Comparison of ENCODE assay signal across 8 cellular contexts in the genomic region with DNA sequence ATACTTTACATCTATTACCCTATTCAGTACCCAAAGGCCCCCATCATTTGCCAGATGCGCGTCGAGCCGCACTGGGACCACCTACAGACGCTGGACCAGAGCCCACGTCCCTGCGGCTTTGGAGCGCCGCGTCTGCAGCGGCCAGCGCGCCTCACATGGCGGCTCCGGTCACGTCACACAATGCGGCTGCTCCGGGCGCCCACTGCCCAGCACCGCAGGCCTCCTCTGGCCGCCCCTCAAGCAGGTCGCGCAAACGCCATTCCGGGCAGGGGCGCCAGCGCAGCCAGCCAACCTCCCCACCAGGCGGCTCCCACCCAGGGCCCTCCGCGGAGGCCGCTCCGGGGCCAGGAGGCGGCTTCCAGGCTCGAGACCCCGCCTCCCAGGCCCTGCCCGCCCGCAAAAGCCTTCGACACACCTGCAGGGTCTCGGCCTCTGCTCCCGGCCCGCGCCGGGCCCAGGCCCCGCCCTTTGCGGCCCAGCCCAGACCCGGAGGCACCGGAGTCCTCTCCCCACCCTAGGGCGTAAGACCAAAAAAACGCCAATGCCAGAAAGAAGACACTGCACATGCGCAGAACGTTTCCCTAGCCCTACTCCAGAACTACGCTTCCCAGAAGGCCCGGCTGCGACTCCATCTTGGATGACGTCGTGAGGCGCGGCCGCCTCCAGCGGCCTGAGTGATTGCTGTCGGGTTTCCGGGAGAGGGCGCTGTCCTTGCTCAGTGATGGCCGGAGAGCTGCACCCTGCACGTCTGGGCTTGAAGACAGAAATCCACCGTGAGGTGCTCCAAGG. TPM values are rescaled to one million over a fixed set of nuclear protein-coding genes. Genes with fewer than 3 reads are reported as not detected.
DNase-seq lines count a peak whose midpoint lies in the region; ATAC-seq and TF ChIP-seq lines count a peak whose summit lies in the region.

Gene ZNF25, minus strand, starts transcription at position 557 of the 789 bp plus-strand sequence. CDS start 4,925 bp downstream, outside the sequence.

- peak; percentile 86 for TF ChIP-seq CTCF in coronary artery (IDR thresholded peaks at IDR 0.05)

- H3K4me1 ChIP-seq in BLaER1 treated with 17β-estradiol and CSF1 and Interleukin-3, amounts not matched to agents 10 nM and 100 nM: peaks cover 10 to 22% (median 14%) of the 10 kb centered on the region in 10 experiments

- intact Hi-C loops in activated CD4-positive, alpha-beta T cell treated with anti-CD3 and anti-CD28 coated beads, Interleukin-2, amount 10 ng/mL, durations not matched to agents 24 days and 14 days (cut with micrococcal nuclease): loop anchor here (1.0 to 10.0 kb wide), 4 partner anchors 34 to 389 kb away; partner anchors contain the start of genes ZNF248, ZNF33A and ZNF37A
- intact Hi-C loops in left colon (cut with DNase I, micrococcal nuclease): loop anchor here in 1 of 2 donors (10.0 kb wide), 1 partner anchor 121 kb away; the partner anchor contains the start of gene ZNF248

- ATAC-seq in HG03460 (IDR thresholded peaks at IDR 0.05; ENCODE audit: unreplicated experiment) (peak; percentile 95), left colon (peak; percentile 95)

- H3K27ac Mint-ChIP-seq in activated CD4-positive, alpha-beta T cell treated with anti-CD3 and anti-CD28 coated beads, Interleukin-2, amount 10 ng/mL, durations not matched to agents 24 days and 14 days: peak within 1 kb of the TSS; percentile 98

- peak within 1 kb of the TSS; percentile 84 to 98 (median 89) for H3K9ac ChIP-seq in BLaER1 treated with 17β-estradiol and CSF1 and Interleukin-3, amounts not matched to agents 10 nM and 100 nM

- peak within 1 kb of the TSS; percentile 72 to 95 (median 80) for H3K4me3 ChIP-seq in BLaER1 treated with 17β-estradiol and CSF1 and Interleukin-3, amounts not matched to agents 10 nM and 100 nM
- peak within 1 kb of the TSS; percentile 78 for H3K4me3 ChIP-seq in coronary artery

- no peaks in the 10 kb centered on the region for H4K20me1 ChIP-seq in BLaER1 treated with 17β-estradiol and CSF1 and Interleukin-3, amounts not matched to agents 10 nM and 100 nM

- no peaks in the 10 kb centered on the region for H3K27me3 Mint-ChIP-seq in activated CD4-positive, alpha-beta T cell treated with anti-CD3 and anti-CD28 coated beads, Interleukin-2, amount 10 ng/mL, durations not matched to agents 24 days and 14 days

- H3K9me3 Mint-ChIP-seq in activated CD4-positive, alpha-beta T cell treated with anti-CD3 and anti-CD28 coated beads, Interleukin-2, amount 10 ng/mL, durations not matched to agents 24 days and 14 days: peaks cover 5% of the 10 kb centered on the region

- DNase-seq in GM19240 (ENCODE audit: insufficient read length, low spot score): peak; percentile 77
- DNase-seq in NCI-H524 treated with DMSO at 0.1 percent for 48 hours (lab: John Stamatoyannopoulos, UW): peak; percentile 59
- DNase-seq in activated CD4-positive, alpha-beta T cell treated with anti-CD3 and anti-CD28 coated beads, Interleukin-2, amount 10 ng/mL, durations not matched to agents 24 days and 14 days: peak; percentile 98
- peak; percentile 99 for DNase-seq in coronary artery (ENCODE audit: low spot score)
- DNase-seq in left colon: peak; percentile 99
- DNase-seq in stimulated activated CD4-positive, alpha-beta T cell treated with anti-CD3 and anti-CD28 coated beads, Interleukin-1b, Interleukin-23, amount 100 ng/mL, for 48 hours: peak; percentile 98

- peak within 1 kb of the TSS; percentile 73 to 99 (median 86) for H3K4me2 ChIP-seq in BLaER1 treated with 17β-estradiol and CSF1 and Interleukin-3, amounts not matched to agents 10 nM and 100 nM

- H3K27me3 ChIP-seq in BLaER1 treated with 17β-estradiol and CSF1 and Interleukin-3, amounts not matched to agents 10 nM and 100 nM: no peaks in the 10 kb centered on the region

- peak within 1 kb of the TSS; percentile 95 for H3K4me3 Mint-ChIP-seq in activated CD4-positive, alpha-beta T cell treated with anti-CD3 and anti-CD28 coated beads, Interleukin-2, amount 10 ng/mL, durations not matched to agents 24 days and 14 days

- peaks cover 23% of the 10 kb centered on the region for H3K4me1 Mint-ChIP-seq in activated CD4-positive, alpha-beta T cell treated with anti-CD3 and anti-CD28 coated beads, Interleukin-2, amount 10 ng/mL, durations not matched to agents 24 days and 14 days

- H3K36me3 ChIP-seq in BLaER1 treated with 17β-estradiol and CSF1 and Interleukin-3, amounts not matched to agents 10 nM and 100 nM: peaks cover 0 to 6% (median 2%) of the 10 kb centered on the region in 11 experiments; a peak in 9 of 22 replicates

- peak within 1 kb of the TSS; percentile 81 to 97 (median 88) for H3K27ac ChIP-seq in BLaER1 treated with 17β-estradiol and CSF1 and Interleukin-3, amounts not matched to agents 10 nM and 100 nM
- peak within 1 kb of the TSS; percentile 98 to 100 for H3K27ac ChIP-seq in coronary artery

- peaks cover 0 to 16% (median 10%) of the 10 kb centered on the region in 11 experiments; a peak in 9 of 22 replicates for H3K9me3 ChIP-seq in BLaER1 treated with 17β-estradiol and CSF1 and Interleukin-3, amounts not matched to agents 10 nM and 100 nM (replicated peaks in 1 of 11)

- peaks cover 21% of the 10 kb centered on the region for H3K36me3 Mint-ChIP-seq in activated CD4-positive, alpha-beta T cell treated with anti-CD3 and anti-CD28 coated beads, Interleukin-2, amount 10 ng/mL, durations not matched to agents 24 days and 14 days (ENCODE audit: low read depth)

RNA-seq across cellular contexts. Expression of gene ZNF25, which starts in this region (rescaled TPM):
- total RNA-seq in activated CD4-positive, alpha-beta T cell treated with anti-CD3 and anti-CD28 coated beads, Interleukin-2, amount 10 ng/mL, durations not matched to agents 24 days and 14 days: 7.6 and 7.9 TPM in 2 replicates
- total RNA-seq in left colon: 1 to 10 TPM; 2.7 to 5.0 TPM

Comparison
In these comparisons a context has a peak if more than half of its experiments do, and no peak if none do; other contexts are left out.
1. Peak in every context shown above with its lines: DNase-seq, ATAC-seq, H3K4me3 ChIP-seq and H3K27ac ChIP-seq.